ENCODE assay signal across 8 cellular contexts in genomic region chr6:165643015-165643414, GRCh38. TPM values are rescaled to one million over a fixed set of nuclear protein-coding genes. Genes with fewer than 3 reads are reported as not detected.
"Had no signal": no experiment of that assay in that cellular context is flagged by ENCODE, and none has a peak within 500 bp of the region (broad histone marks: within the 10 kb centered on the region; RNA-seq: fewer than 3 reads in every experiment).

No MANE protein-coding gene starts in this region.

- H3K27me3 Mint-ChIP-seq: IgD-negative memory B cell had no signal

- FAIRE-seq: HTR-8/SVneo, K562 had no signal

- H3K36me3 Mint-ChIP-seq: IgD-negative memory B cell had no signal

- H3K27ac Mint-ChIP-seq: IgD-negative memory B cell had no signal

- H3K4me3 Mint-ChIP-seq: IgD-negative memory B cell had no signal

- H3K4me2 ChIP-seq: KMS-11 had no signal

- DNase-seq: IMR-90, KBM-7, KG1 had no signal

- H3K4me3 ChIP-seq: K562 had no signal

- H3K27ac ChIP-seq: HL-60, KMS-11 had no signal

- H3K9ac ChIP-seq: KMS-11 had no signal

- H3K4me1 Mint-ChIP-seq: IgD-negative memory B cell had no signal

RNA-seq across cellular contexts. Expression of gene PDE10A, which starts 20.0 kb away (rescaled TPM):
- polyA plus RNA-seq: IgD-negative memory B cell, K562 had no signal
